Comparison of ENCODE assay signal across 10 cellular contexts in the genomic region with DNA sequence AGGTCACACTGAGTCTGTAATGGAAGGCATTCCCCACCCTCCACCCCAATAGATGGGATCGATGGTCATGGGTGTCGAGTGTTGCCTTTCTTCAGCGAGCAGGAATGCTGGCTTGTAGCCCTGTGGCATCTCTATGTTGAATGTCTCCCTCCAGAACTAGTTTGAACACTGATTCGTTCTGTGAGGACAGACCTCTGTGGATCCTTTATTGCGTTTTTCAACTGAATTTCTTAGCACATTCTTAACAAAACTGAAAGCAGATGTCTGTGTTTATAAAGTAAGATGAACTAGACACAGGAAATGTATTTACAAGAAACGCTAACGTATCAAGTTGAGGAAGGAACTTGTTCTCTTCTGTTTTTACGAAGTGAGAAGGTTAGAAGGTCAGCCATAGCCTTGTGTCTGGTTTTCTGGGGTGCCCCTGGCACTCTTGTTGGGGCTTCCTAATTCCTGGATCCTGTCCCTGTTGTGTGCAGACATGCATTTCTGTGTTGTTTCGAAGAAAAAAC. TPM values are rescaled to one million over a fixed set of nuclear protein-coding genes. Genes with fewer than 3 reads are reported as not detected.
DNase-seq lines count a peak whose midpoint lies in the region; ATAC-seq and TF ChIP-seq lines count a peak whose summit lies in the region.
"Had no signal": no experiment of that assay in that cellular context is flagged by ENCODE, and none has a peak within 500 bp of the region (broad histone marks: within the 10 kb centered on the region; RNA-seq: fewer than 3 reads in every experiment).

No MANE protein-coding gene starts in this region.

- TF ChIP-seq CTCF in fibroblast of lung (conservative IDR thresholded peaks at IDR 0.05 in 1 of 2, IDR thresholded peaks at IDR 0.05 in 1 of 2; ENCODE audit: low read depth in 1 of 2, low read length in 2 of 2): no peak

- peak overlapping the region; percentile 47 for H2AFZ ChIP-seq in fibroblast of lung (ENCODE audit: low read length)

- H3K9ac ChIP-seq in fibroblast of lung (ENCODE audit: insufficient read depth, low read length) (no peak overlapping the region), subcutaneous abdominal adipose tissue (ENCODE audit: low read length in 5 of 5) (peak overlapping the region in 1 of 5 donors; percentile 14)

- no peaks in the 10 kb centered on the region for H3K36me3 Mint-ChIP-seq in activated naive CD4-positive, alpha-beta T cell treated with anti-CD3 and anti-CD28 coated beads for 36 hours (ENCODE audit: low read depth)
- peaks cover 8% of the 10 kb centered on the region for H3K36me3 Mint-ChIP-seq in T-helper 1 cell treated with Interleukin-12 subunit alpha and Interleukin-12 subunit beta and Interleukin-4 antibody, amounts not matched to agents 30 μg/mL and 1 μg/mL, for 36 hours (ENCODE audit: low read depth)

- no peaks in the 10 kb centered on the region for H3K36me3 ChIP-seq in fibroblast of lung (ENCODE audit: control insufficient read depth, insufficient read depth, low read length)
- no peaks in the 10 kb centered on the region for H3K36me3 ChIP-seq in subcutaneous abdominal adipose tissue (ENCODE audit: control insufficient read depth in 5 of 5, insufficient read depth in 5 of 5, low read length in 5 of 5)
- H3K36me3 ChIP-seq: SJCRH30 had no signal

- peak overlapping the region; percentile 28 for H3K4me3 Mint-ChIP-seq in activated naive CD4-positive, alpha-beta T cell treated with anti-CD3 and anti-CD28 coated beads for 36 hours
- H3K4me3 Mint-ChIP-seq in T-helper 1 cell treated with Interleukin-12 subunit alpha and Interleukin-12 subunit beta and Interleukin-4 antibody, amounts not matched to agents 30 μg/mL and 1 μg/mL, for 36 hours: peak overlapping the region; percentile 58

- H3K4me3 ChIP-seq in fibroblast of lung (replicated peaks in 1 of 4; ENCODE audit: control extremely low read depth in 1 of 4, insufficient read depth in 1 of 4, low read depth in 3 of 4, low read length in 4 of 4): peak overlapping the region in 1 of 4 experiments; percentile 6
- peak overlapping the region in 3 of 5 donors; percentile 1 to 34 (median 10) for H3K4me3 ChIP-seq in subcutaneous abdominal adipose tissue (ENCODE audit: low read depth in 1 of 5, low read length in 5 of 5)
- H3K4me3 ChIP-seq: SJCRH30 had no signal

- CTCF ChIA-PET in activated naive CD4-positive, alpha-beta T cell treated with anti-CD3 and anti-CD28 coated beads for 36 hours (lab: Charles Lee): interaction anchor here (1.1 kb wide), 1 partner anchor 28 kb away, joined by 3 read pairs; no protein-coding TSS in a partner anchor

- H3K9me3 ChIP-seq in fibroblast of lung (ENCODE audit: control insufficient read depth, insufficient read depth, low read depth, low read length) (no peaks in the 10 kb centered on the region), subcutaneous abdominal adipose tissue (ENCODE audit: control insufficient read depth in 5 of 5, low read length in 5 of 5) (no peaks in the 10 kb centered on the region)
- H3K9me3 ChIP-seq: SJCRH30 had no signal

- peaks cover 30% of the 10 kb centered on the region for H3K4me1 Mint-ChIP-seq in activated naive CD4-positive, alpha-beta T cell treated with anti-CD3 and anti-CD28 coated beads for 36 hours (ENCODE audit: low read depth)
- H3K4me1 Mint-ChIP-seq in T-helper 1 cell treated with Interleukin-12 subunit alpha and Interleukin-12 subunit beta and Interleukin-4 antibody, amounts not matched to agents 30 μg/mL and 1 μg/mL, for 36 hours (ENCODE audit: low read depth): peaks cover 28% of the 10 kb centered on the region

- no peaks in the 10 kb centered on the region for H3K27me3 Mint-ChIP-seq in activated naive CD4-positive, alpha-beta T cell treated with anti-CD3 and anti-CD28 coated beads for 36 hours (ENCODE audit: low read depth)
- H3K27me3 Mint-ChIP-seq in T-helper 1 cell treated with Interleukin-12 subunit alpha and Interleukin-12 subunit beta and Interleukin-4 antibody, amounts not matched to agents 30 μg/mL and 1 μg/mL, for 36 hours (ENCODE audit: low read depth): no peaks in the 10 kb centered on the region

- H4K20me1 ChIP-seq in fibroblast of lung (ENCODE audit: control insufficient read depth, extremely low read depth, insufficient read depth, low read length): no peaks in the 10 kb centered on the region

- H3K4me1 ChIP-seq in fibroblast of lung (ENCODE audit: control insufficient read depth, extremely low read depth, insufficient read depth, low read length) (no peaks in the 10 kb centered on the region), subcutaneous abdominal adipose tissue (ENCODE audit: control insufficient read depth in 5 of 5, insufficient read depth in 5 of 5, low read length in 5 of 5) (peaks cover 0 to 12% (median 0%) of the 10 kb centered on the region in 5 donors)
- H3K4me1 ChIP-seq: SJCRH30 had no signal

- H3K27me3 ChIP-seq in fibroblast of lung (ENCODE audit: control insufficient read depth, insufficient read depth, low read length) (peaks cover 2% of the 10 kb centered on the region), subcutaneous abdominal adipose tissue (ENCODE audit: control insufficient read depth in 5 of 5, insufficient read depth in 4 of 5, low read length in 5 of 5) (no peaks in the 10 kb centered on the region)
- H3K27me3 ChIP-seq: SJCRH30 had no signal

- H3K27ac ChIP-seq in fibroblast of lung (ENCODE audit: insufficient read depth, low read length): no peak overlapping the region
- H3K27ac ChIP-seq in subcutaneous abdominal adipose tissue (ENCODE audit: low read depth, low read length): no peak overlapping the region
- H3K27ac ChIP-seq: SJCRH30 had no signal

- peak overlapping the region; percentile 6 for H3K4me2 ChIP-seq in fibroblast of lung (ENCODE audit: extremely low read depth, insufficient read depth, low read length)

- DNase-seq in activated naive CD4-positive, alpha-beta T cell treated with anti-CD3 and anti-CD28 coated beads for 36 hours: peak; percentile 22
- no peak for DNase-seq in activated naive CD4-positive, alpha-beta T cell treated with Interleukin-2 at 50 U/mL for 16 hours
- peak in 1 of 2 donors; percentile 29 for DNase-seq in fibroblast of lung (ENCODE audit: low read depth in 2 of 2)
- no peak for DNase-seq in COLO668 (lab: John Stamatoyannopoulos, UW; ENCODE audit: unreplicated experiment)
- no peak for DNase-seq in activated effector memory CD4-positive, alpha-beta T cell treated with Interleukin-2 at 50 U/mL for 16 hours
- DNase-seq: COR-L47, SJCRH30 had no signal

- no peak for ATAC-seq in HG03521 (IDR thresholded peaks at IDR 0.05; ENCODE audit: unreplicated experiment)

- no peaks in the 10 kb centered on the region for H3K79me2 ChIP-seq in fibroblast of lung (ENCODE audit: control insufficient read depth, insufficient read depth, low read length)

- H3K9me3 Mint-ChIP-seq in activated naive CD4-positive, alpha-beta T cell treated with anti-CD3 and anti-CD28 coated beads for 36 hours: no peaks in the 10 kb centered on the region
- H3K9me3 Mint-ChIP-seq in T-helper 1 cell treated with Interleukin-12 subunit alpha and Interleukin-12 subunit beta and Interleukin-4 antibody, amounts not matched to agents 30 μg/mL and 1 μg/mL, for 36 hours: peaks cover 4% of the 10 kb centered on the region

- intact Hi-C loops in activated naive CD4-positive, alpha-beta T cell treated with anti-CD3 and anti-CD28 coated beads for 36 hours (cut with micrococcal nuclease): loop anchor here (1.0 to 5.0 kb wide), 2 partner anchors 34 to 143 kb away; a partner anchor contains a TSS

- peak overlapping the region; percentile 80 for H3K27ac Mint-ChIP-seq in activated naive CD4-positive, alpha-beta T cell treated with anti-CD3 and anti-CD28 coated beads for 36 hours
- peak overlapping the region; percentile 94 for H3K27ac Mint-ChIP-seq in T-helper 1 cell treated with Interleukin-12 subunit alpha and Interleukin-12 subunit beta and Interleukin-4 antibody, amounts not matched to agents 30 μg/mL and 1 μg/mL, for 36 hours

RNA-seq across cellular contexts. Expression of a gene that starts 36.8 kb away (rescaled TPM):
- 10 to 100 TPM; 35.2 to 36.4 TPM for total RNA-seq in activated naive CD4-positive, alpha-beta T cell treated with anti-CD3 and anti-CD28 coated beads for 36 hours
- total RNA-seq in fibroblast of lung: 95.3 and 109 TPM in 2 replicates
- 116 and 149 TPM in 2 replicates for polyA plus RNA-seq in fibroblast of lung
- polyA plus RNA-seq in fibroblast of lung (2012): 68.7 and 83.5 TPM in 2 replicates
- 17.5 and 28.0 TPM in 2 replicates for polyA minus RNA-seq in fibroblast of lung (ENCODE audit: low replicate concordance)
